1 cellular context compared by ENCODE assay signal in the genomic region with DNA sequence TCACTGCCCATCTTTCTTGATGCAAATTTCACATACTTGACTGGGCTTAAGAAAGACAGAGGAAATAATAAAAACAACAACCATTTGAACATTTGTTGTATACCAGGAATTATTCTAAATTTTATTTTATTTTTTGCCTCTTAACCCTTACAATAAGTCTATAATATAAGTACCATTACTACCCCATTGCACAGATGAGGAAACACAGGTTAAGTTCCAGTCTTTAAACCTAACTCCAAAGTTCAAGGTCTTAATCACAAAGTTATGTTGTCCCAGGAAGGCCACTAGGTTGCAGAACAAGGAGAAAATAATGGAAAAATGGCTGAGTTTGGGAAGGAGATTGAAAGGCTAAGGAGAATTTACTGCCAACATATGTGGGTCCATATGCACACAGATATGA.
A peak's percentile ranks its signal among the peaks of the same experiment; 100 is the strongest.
TF ChIP-seq lines count a peak whose summit lies in the region.

No MANE protein-coding gene starts in this region.

TF ChIP-seq in HepG2, 621 proteins besides CTCF, POLR2A, EP300 and RAD21:
- TF ChIP-seq ZNF343 (CRISPR knock-in tag; IDR thresholded peaks at IDR 0.05) (no peak), HNRNPK (IDR thresholded peaks at IDR 0.05; ENCODE audit: low read depth, low read length, poor library complexity, severe bottlenecking) (no peak), BORCS8-MEF2B (CRISPR knock-in tag; IDR thresholded peaks at IDR 0.05) (no peak), ZNF629 (CRISPR knock-in tag; conservative IDR thresholded peaks at IDR 0.05) (peak; percentile 92), RCOR2 (CRISPR knock-in tag; IDR thresholded peaks at IDR 0.05) (peak; percentile 58; the same call in 1 of the 2 replicates), ZSCAN20 (CRISPR knock-in tag; IDR thresholded peaks at IDR 0.05; ENCODE audit: borderline replicate concordance) (no peak), ZNF878 (CRISPR knock-in tag; IDR thresholded peaks at IDR 0.05) (no peak), NCOR1 (IDR thresholded peaks at IDR 0.05; ENCODE audit: borderline replicate concordance, low read length) (peak; percentile 83), ZNF329 (CRISPR knock-in tag; IDR thresholded peaks at IDR 0.05; ENCODE audit: low read depth) (no peak), ZNF367 (CRISPR knock-in tag; IDR thresholded peaks at IDR 0.05; ENCODE audit: borderline replicate concordance) (no peak), ZMYM2 (CRISPR knock-in tag; IDR thresholded peaks at IDR 0.05) (peak; percentile 71; the same call in 1 of the 2 replicates), ZBTB10 (CRISPR knock-in tag; IDR thresholded peaks at IDR 0.05; ENCODE audit: borderline replicate concordance) (no peak), HNF4A (CRISPR knock-in tag; IDR thresholded peaks at IDR 0.05) (peak; percentile 70)
- TF ChIP-seq, protein P1, sequence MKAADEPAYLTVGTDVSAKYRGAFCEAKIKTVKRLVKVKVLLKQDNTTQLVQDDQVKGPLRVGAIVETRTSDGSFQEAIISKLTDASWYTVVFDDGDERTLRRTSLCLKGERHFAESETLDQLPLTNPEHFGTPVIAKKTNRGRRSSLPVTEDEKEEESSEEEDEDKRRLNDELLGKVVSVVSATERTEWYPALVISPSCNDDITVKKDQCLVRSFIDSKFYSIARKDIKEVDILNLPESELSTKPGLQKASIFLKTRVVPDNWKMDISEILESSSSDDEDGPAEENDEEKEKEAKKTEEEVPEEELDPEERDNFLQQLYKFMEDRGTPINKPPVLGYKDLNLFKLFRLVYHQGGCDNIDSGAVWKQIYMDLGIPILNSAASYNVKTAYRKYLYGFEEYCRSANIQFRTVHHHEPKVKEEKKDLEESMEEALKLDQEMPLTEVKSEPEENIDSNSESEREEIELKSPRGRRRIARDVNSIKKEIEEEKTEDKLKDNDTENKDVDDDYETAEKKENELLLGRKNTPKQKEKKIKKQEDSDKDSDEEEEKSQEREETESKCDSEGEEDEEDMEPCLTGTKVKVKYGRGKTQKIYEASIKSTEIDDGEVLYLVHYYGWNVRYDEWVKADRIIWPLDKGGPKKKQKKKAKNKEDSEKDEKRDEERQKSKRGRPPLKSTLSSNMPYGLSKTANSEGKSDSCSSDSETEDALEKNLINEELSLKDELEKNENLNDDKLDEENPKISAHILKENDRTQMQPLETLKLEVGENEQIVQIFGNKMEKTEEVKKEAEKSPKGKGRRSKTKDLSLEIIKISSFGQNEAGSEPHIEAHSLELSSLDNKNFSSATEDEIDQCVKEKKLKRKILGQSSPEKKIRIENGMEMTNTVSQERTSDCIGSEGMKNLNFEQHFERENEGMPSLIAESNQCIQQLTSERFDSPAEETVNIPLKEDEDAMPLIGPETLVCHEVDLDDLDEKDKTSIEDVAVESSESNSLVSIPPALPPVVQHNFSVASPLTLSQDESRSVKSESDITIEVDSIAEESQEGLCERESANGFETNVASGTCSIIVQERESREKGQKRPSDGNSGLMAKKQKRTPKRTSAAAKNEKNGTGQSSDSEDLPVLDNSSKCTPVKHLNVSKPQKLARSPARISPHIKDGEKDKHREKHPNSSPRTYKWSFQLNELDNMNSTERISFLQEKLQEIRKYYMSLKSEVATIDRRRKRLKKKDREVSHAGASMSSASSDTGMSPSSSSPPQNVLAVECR (CRISPR knock-in tag; IDR thresholded peaks at IDR 0.05; ENCODE audit: borderline replicate concordance): no peak
- TF ChIP-seq, protein P2, sequence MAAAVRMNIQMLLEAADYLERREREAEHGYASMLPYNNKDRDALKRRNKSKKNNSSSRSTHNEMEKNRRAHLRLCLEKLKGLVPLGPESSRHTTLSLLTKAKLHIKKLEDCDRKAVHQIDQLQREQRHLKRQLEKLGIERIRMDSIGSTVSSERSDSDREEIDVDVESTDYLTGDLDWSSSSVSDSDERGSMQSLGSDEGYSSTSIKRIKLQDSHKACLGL (CRISPR knock-in tag; IDR thresholded peaks at IDR 0.05): no peak
